In the genomic region with DNA sequence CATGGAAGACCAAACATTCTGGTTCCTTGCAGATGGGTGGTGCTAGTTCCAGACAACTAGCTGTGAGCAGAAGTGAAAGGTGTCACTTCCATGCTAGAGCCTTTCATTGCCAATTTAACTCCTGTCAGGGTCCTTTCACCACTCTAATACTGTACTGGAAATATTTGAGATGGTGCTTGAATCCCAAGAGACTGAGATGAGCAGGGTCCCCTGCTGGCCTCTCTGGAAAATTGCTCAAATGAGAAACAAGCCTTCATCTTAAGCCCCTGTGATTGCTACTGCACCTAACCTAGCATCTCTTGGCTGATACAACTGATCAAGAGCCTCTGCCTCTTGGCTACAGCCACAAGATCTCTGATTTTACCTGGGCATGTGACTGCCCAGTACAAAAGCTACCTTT, we compare ENCODE assay signal across 17 cellular contexts. TPM values are rescaled to one million over a fixed set of nuclear protein-coding genes. Genes with fewer than 3 reads are reported as not detected.
DNase-seq lines count a peak whose midpoint lies in the region; ATAC-seq and TF ChIP-seq lines count a peak whose summit lies in the region.
"Had no signal": no experiment of that assay in that cellular context is flagged by ENCODE, and none has a peak within 500 bp of the region (broad histone marks: within the 10 kb centered on the region; RNA-seq: fewer than 3 reads in every experiment).

No MANE protein-coding gene starts in this region.

- DNase-seq in GM06990 (ENCODE audit: extremely low read depth, insufficient read length) = no peak
- peak; percentile 11 to 28 for DNase-seq in Kasumi-1 (lab: John Stamatoyannopoulos, UW)
- DNase-seq in brain microvascular endothelial cell = no peak
- DNase-seq in progenitor cell of endocrine pancreas (ENCODE audit: low spot score, unreplicated experiment) = no peak
- DNase-seq in HEK293T (ENCODE audit: extremely low spot score) = no peak
- DNase-seq in central memory CD4-positive, alpha-beta T cell = no peak
- DNase-seq: activated CD4-positive, alpha-beta T cell treated with anti-CD3 and anti-CD28 coated beads for 36 hours; activated T-cell treated with anti-CD3 and anti-CD28 coated beads, Interleukin-2, amount 50 U/mL, for 1 hour; CD4-positive, alpha-beta memory T cell; GDM1; IMR-90; psoas muscle; testis had no signal

- TF ChIP-seq CTCF in GM06990 (IDR thresholded peaks at IDR 0.05; ENCODE audit: insufficient read depth, low read length, poor library complexity, severe bottlenecking) = peak; percentile 30
- TF ChIP-seq CTCF in brain microvascular endothelial cell (IDR thresholded peaks at IDR 0.05; ENCODE audit: low read depth, low read length, missing control alignments) = peak; percentile 62
- TF ChIP-seq CTCF in progenitor cell of endocrine pancreas (IDR thresholded peaks at IDR 0.05; ENCODE audit: unreplicated experiment) = peak; percentile 17

- POLR2A ChIA-PET in HEK293T (lab: Yijun Ruan, JAX) = no interaction called here

- H3K27me3 ChIP-seq in GM06990 (replicated peaks; ENCODE audit: control insufficient read depth, insufficient read depth, low read length) (no peaks in the 10 kb centered on the region), brain microvascular endothelial cell (replicated peaks) (no peaks in the 10 kb centered on the region)
- H3K27me3 ChIP-seq: testis had no signal

- H3K27ac Mint-ChIP-seq in progenitor cell of endocrine pancreas = no peak overlapping the region
- no peak overlapping the region for H3K27ac Mint-ChIP-seq in activated T-helper 17 cell treated with anti-CD3 and anti-CD28 coated beads, Interleukin-2, amount 50 U/mL, for 72 hours
- H3K27ac Mint-ChIP-seq: activated CD4-positive, alpha-beta T cell treated with anti-CD3 and anti-CD28 coated beads for 36 hours; T-helper 2 cell treated with Interferon-gamma antibody and Interleukin-4, amounts not matched to agents 5 μg/mL and 100 μg/mL, for 36 hours had no signal

- H3K36me3 ChIP-seq in GM06990 (ENCODE audit: control insufficient read depth, insufficient read depth, low read length) = no peaks in the 10 kb centered on the region
- no peaks in the 10 kb centered on the region for H3K36me3 ChIP-seq in brain microvascular endothelial cell (replicated peaks)

- H3K9me3 Mint-ChIP-seq in progenitor cell of endocrine pancreas (ENCODE audit: low read depth) = peaks cover 4% of the 10 kb centered on the region
- no peaks in the 10 kb centered on the region for H3K9me3 Mint-ChIP-seq in activated T-helper 17 cell treated with anti-CD3 and anti-CD28 coated beads, Interleukin-2, amount 50 U/mL, for 72 hours

- in situ Hi-C loops in brain microvascular endothelial cell (cut with HindIII; ENCODE audit: low pct_ligation_motif_present, low sequenced_read_pairs) = no loop called here

- H3K36me3 Mint-ChIP-seq in progenitor cell of endocrine pancreas (ENCODE audit: insufficient read depth) = no peaks in the 10 kb centered on the region
- H3K36me3 Mint-ChIP-seq in activated T-helper 17 cell treated with anti-CD3 and anti-CD28 coated beads, Interleukin-2, amount 50 U/mL, for 72 hours (ENCODE audit: low read depth) = no peaks in the 10 kb centered on the region
- H3K36me3 Mint-ChIP-seq: CD4-positive, alpha-beta memory T cell had no signal

- CTCF ChIA-PET in HEK293T (lab: Yijun Ruan, JAX) = no interaction called here

- H3K27ac ChIP-seq in brain microvascular endothelial cell = no peak overlapping the region
- H3K27ac ChIP-seq: epithelial cell of prostate, hepatocyte, psoas muscle, testis had no signal

- no peaks in the 10 kb centered on the region for H3K4me1 Mint-ChIP-seq in progenitor cell of endocrine pancreas (ENCODE audit: low read depth)
- H3K4me1 Mint-ChIP-seq in activated T-helper 17 cell treated with anti-CD3 and anti-CD28 coated beads, Interleukin-2, amount 50 U/mL, for 72 hours = no peaks in the 10 kb centered on the region
- H3K4me1 Mint-ChIP-seq: CD4-positive, alpha-beta memory T cell had no signal

- H3K4me3 ChIP-seq in GM06990 (replicated peaks; ENCODE audit: low read depth, low read length) (no peak overlapping the region), brain microvascular endothelial cell (ENCODE audit: low read depth, low read length) (no peak overlapping the region)
- H3K4me3 ChIP-seq: hepatocyte, psoas muscle, testis had no signal

- no peak overlapping the region for H3K4me3 Mint-ChIP-seq in progenitor cell of endocrine pancreas (ENCODE audit: low read depth)
- H3K4me3 Mint-ChIP-seq in activated T-helper 17 cell treated with anti-CD3 and anti-CD28 coated beads, Interleukin-2, amount 50 U/mL, for 72 hours = no peak overlapping the region
- H3K4me3 Mint-ChIP-seq: activated CD4-positive, alpha-beta T cell treated with anti-CD3 and anti-CD28 coated beads for 36 hours; CD4-positive, alpha-beta memory T cell; T-helper 2 cell treated with Interferon-gamma antibody and Interleukin-4, amounts not matched to agents 5 μg/mL and 100 μg/mL, for 36 hours had no signal

- peaks cover 24% of the 10 kb centered on the region for H3K27me3 Mint-ChIP-seq in progenitor cell of endocrine pancreas
- H3K27me3 Mint-ChIP-seq in activated T-helper 17 cell treated with anti-CD3 and anti-CD28 coated beads, Interleukin-2, amount 50 U/mL, for 72 hours = peaks cover 8% of the 10 kb centered on the region

- no peak for ATAC-seq in activated T-helper 17 cell treated with anti-CD3 and anti-CD28 coated beads, Interleukin-2, amount 50 U/mL, for 72 hours (replicated peaks)
- ATAC-seq: activated CD4-positive, alpha-beta T cell treated with anti-CD3 and anti-CD28 coated beads for 36 hours; psoas muscle had no signal

TF ChIP-seq in HEK293T, 16 proteins besides CTCF, POLR2A, EP300 and RAD21:
- TF ChIP-seq TARDBP (IDR thresholded peaks at IDR 0.05) (no peak), BHLHE40 (IDR thresholded peaks at IDR 0.05; ENCODE audit: borderline replicate concordance) (no peak), LEF1 (IDR thresholded peaks at IDR 0.05; ENCODE audit: borderline replicate concordance) (no peak), CTBP1 (IDR thresholded peaks at IDR 0.05; ENCODE audit: borderline replicate concordance) (no peak), FOXK2 (IDR thresholded peaks at IDR 0.05) (no peak), ARNT (IDR thresholded peaks at IDR 0.05) (no peak), ZNF384 (IDR thresholded peaks at IDR 0.05) (no peak), SP1 (IDR thresholded peaks at IDR 0.05) (no peak), FOXA1 (IDR thresholded peaks at IDR 0.05) (no peak)

RNA-seq across cellular contexts. Expression of a gene that starts 7.4 kb away (rescaled TPM):
- total RNA-seq in progenitor cell of endocrine pancreas = 38.4 and 39.0 TPM in 2 replicates
- 10 to 100 TPM; 22.4 to 34.9 TPM for total RNA-seq in activated T-helper 17 cell treated with anti-CD3 and anti-CD28 coated beads, Interleukin-2, amount 50 U/mL, for 72 hours

Comparison
In these comparisons a context has a peak if more than half of its experiments do, and no peak if none do; other contexts are left out.
1. DNase-seq: peak in Kasumi-1 (2 of 2); none in GM06990 (single experiment), brain microvascular endothelial cell (single experiment), progenitor cell of endocrine pancreas (single experiment), HEK293T (single experiment) and central memory CD4-positive, alpha-beta T cell (single experiment).
2. Peak in every context shown above with its lines, with median percentiles within 50 percentile points of each other: CTCF ChIP-seq.